In the genomic region with DNA sequence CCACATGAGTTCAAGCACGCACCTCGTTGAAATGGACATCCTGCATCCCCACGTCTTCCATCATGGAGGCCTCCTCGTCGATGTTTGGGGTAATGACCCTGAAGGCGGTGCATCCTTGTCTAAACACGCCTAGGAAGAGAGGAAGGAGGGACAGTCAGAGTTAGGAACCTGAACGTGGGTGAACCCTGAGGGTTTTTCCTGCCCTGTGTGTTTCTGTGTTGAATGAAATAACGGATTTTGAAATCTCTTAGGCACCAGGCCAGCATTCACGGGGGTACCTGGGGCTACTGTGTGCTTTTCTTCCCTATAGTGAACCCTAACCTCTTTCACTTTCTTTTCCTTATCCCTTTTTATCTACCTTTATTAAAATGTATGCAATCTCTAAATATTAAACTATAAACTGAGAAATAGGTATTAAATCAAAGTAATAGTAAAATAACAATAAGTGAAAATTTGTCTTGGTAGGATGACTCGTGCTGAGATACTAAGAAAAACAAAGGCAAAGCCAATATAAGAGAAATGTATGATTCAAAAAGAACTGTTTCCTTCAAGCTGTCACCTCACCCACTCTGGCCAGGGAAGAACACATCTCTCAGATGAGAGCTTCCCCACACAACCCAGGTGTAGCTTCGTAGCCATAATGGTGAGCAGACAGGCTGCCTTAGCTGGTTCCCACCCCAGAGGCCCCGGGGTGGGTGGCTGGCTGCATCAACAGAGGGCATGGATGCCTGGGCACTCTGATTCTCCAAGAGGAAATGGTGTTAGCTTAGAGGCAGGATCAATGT, we compare ENCODE assay signal across 24 cellular contexts.
A peak's percentile ranks its signal among the peaks of the same experiment; 100 is the strongest.
DNase-seq lines count a peak whose midpoint lies in the region; ATAC-seq and TF ChIP-seq lines count a peak whose summit lies in the region.
"Had no signal": no experiment of that assay in that cellular context is flagged by ENCODE, and none has a peak within 500 bp of the region (broad histone marks: within the 10 kb centered on the region; RNA-seq: fewer than 3 reads in every experiment).

No MANE protein-coding gene starts in this region.

- H3K4me1 Mint-ChIP-seq in MCF 10A (ENCODE audit: insufficient read depth, unreplicated experiment), result no peaks in the 10 kb centered on the region
- peaks cover 32% of the 10 kb centered on the region for H3K4me1 Mint-ChIP-seq in endothelial cell (ENCODE audit: unreplicated experiment)
- H3K4me1 Mint-ChIP-seq in stimulated activated naive B cell treated with anti-CD40 and anti-IgM and Interleukin-4, amounts not matched to agents 10 μg/mL and 1 μg/mL and 100 μg/mL, for 72 hours, result peaks cover 11 to 19% of the 10 kb centered on the region in 2 donors

- H3K27ac Mint-ChIP-seq in MCF 10A (ENCODE audit: low read depth, unreplicated experiment) (peak overlapping the region; percentile 57), endothelial cell (ENCODE audit: unreplicated experiment) (no peak overlapping the region)
- peak overlapping the region; percentile 59 for H3K27ac Mint-ChIP-seq in stimulated activated naive B cell treated with anti-CD40 and anti-IgM and Interleukin-4, amounts not matched to agents 10 μg/mL and 1 μg/mL and 100 μg/mL, for 72 hours
- H3K27ac Mint-ChIP-seq: activated B cell treated with CpG ODN at 0.5 μM for 24 hours; memory B cell; T-helper 1 cell treated with Interleukin-12 subunit alpha and Interleukin-12 subunit beta and Interleukin-4 antibody, amounts not matched to agents 30 μg/mL and 1 μg/mL, for 36 hours had no signal

- no peak overlapping the region for H3K4me3 Mint-ChIP-seq in MCF 10A (ENCODE audit: unreplicated experiment)
- H3K4me3 Mint-ChIP-seq in endothelial cell (ENCODE audit: unreplicated experiment), result peak overlapping the region; percentile 39
- peak overlapping the region in 1 of 2 donors; percentile 41 for H3K4me3 Mint-ChIP-seq in stimulated activated naive B cell treated with anti-CD40 and anti-IgM and Interleukin-4, amounts not matched to agents 10 μg/mL and 1 μg/mL and 100 μg/mL, for 72 hours
- H3K4me3 Mint-ChIP-seq: CD4-positive, CD25-positive, alpha-beta regulatory T cell; T-helper 1 cell treated with Interleukin-12 subunit alpha and Interleukin-12 subunit beta and Interleukin-4 antibody, amounts not matched to agents 30 μg/mL and 1 μg/mL, for 36 hours had no signal

- POLR2A ChIA-PET in MCF 10A (lab: Yijun Ruan, JAX), result no interaction called here

- TF ChIP-seq CTCF in MCF 10A (IDR thresholded peaks at IDR 0.05; ENCODE audit: unreplicated experiment), result no peak
- TF ChIP-seq CTCF in breast epithelium (IDR thresholded peaks at IDR 0.05), result no peak
- TF ChIP-seq CTCF in endothelial cell (IDR thresholded peaks at IDR 0.05; ENCODE audit: unreplicated experiment), result no peak
- no peak for TF ChIP-seq CTCF in GM20000 (IDR thresholded peaks at IDR 0.05; ENCODE audit: extremely low read depth, missing control alignments)
- no peak for TF ChIP-seq CTCF in lower leg skin (IDR thresholded peaks at IDR 0.05)

- no peaks in the 10 kb centered on the region for H3K27me3 Mint-ChIP-seq in MCF 10A (ENCODE audit: insufficient read depth, unreplicated experiment)
- H3K27me3 Mint-ChIP-seq in endothelial cell (ENCODE audit: unreplicated experiment), result peaks cover 6% of the 10 kb centered on the region
- no peaks in the 10 kb centered on the region for H3K27me3 Mint-ChIP-seq in stimulated activated naive B cell treated with anti-CD40 and anti-IgM and Interleukin-4, amounts not matched to agents 10 μg/mL and 1 μg/mL and 100 μg/mL, for 72 hours
- H3K27me3 Mint-ChIP-seq: activated B cell treated with CpG ODN at 0.5 μM for 24 hours; CD4-positive, CD25-positive, alpha-beta regulatory T cell; memory B cell; naive B cell had no signal

- no peaks in the 10 kb centered on the region for H3K27me3 ChIP-seq in breast epithelium
- H3K27me3 ChIP-seq: adrenal gland, right atrium auricular region had no signal

- H3K9me3 Mint-ChIP-seq in MCF 10A (ENCODE audit: unreplicated experiment), result no peaks in the 10 kb centered on the region
- H3K9me3 Mint-ChIP-seq in endothelial cell (ENCODE audit: unreplicated experiment), result no peaks in the 10 kb centered on the region
- H3K9me3 Mint-ChIP-seq in stimulated activated naive B cell treated with anti-CD40 and anti-IgM and Interleukin-4, amounts not matched to agents 10 μg/mL and 1 μg/mL and 100 μg/mL, for 72 hours, result no peaks in the 10 kb centered on the region
- H3K9me3 Mint-ChIP-seq: activated B cell treated with CpG ODN at 0.5 μM for 24 hours; CD4-positive, CD25-positive, alpha-beta regulatory T cell; memory B cell; naive B cell; T-helper 1 cell treated with Interleukin-12 subunit alpha and Interleukin-12 subunit beta and Interleukin-4 antibody, amounts not matched to agents 30 μg/mL and 1 μg/mL, for 36 hours had no signal

- H3K4me1 ChIP-seq in breast epithelium, result no peaks in the 10 kb centered on the region

- H3K27ac ChIP-seq in breast epithelium, result no peak overlapping the region
- H3K27ac ChIP-seq: adrenal gland, right atrium auricular region had no signal

- CTCF ChIA-PET in MCF 10A (lab: Yijun Ruan, JAX), result interaction anchor here (0.8 to 1.0 kb wide), 2 partner anchors 11 to 18 kb away, joined by 3 to 4 read pairs; no protein-coding TSS in a partner anchor

- DNase-seq in MCF 10A (ENCODE audit: unreplicated experiment) (peak; percentile 51), breast epithelium (ENCODE audit: low spot score in 2 of 2) (no peak), NCI-H226 (peak; percentile 35), endothelial cell (ENCODE audit: low spot score) (no peak), GM20000 (ENCODE audit: low spot score) (no peak), lower leg skin (ENCODE audit: low spot score in 2 of 2) (no peak), kidney glomerular epithelial cell (lab: John Stamatoyannopoulos, UW) (no peak)
- no peak for DNase-seq in stimulated activated naive B cell treated with anti-CD40 and anti-IgM and Interleukin-4, amounts not matched to agents 10 μg/mL and 1 μg/mL and 100 μg/mL, for 72 hours
- DNase-seq: activated B cell treated with CpG ODN at 0.5 μM for 24 hours; adrenal gland; CD4-positive, CD25-positive, alpha-beta regulatory T cell; GDM1; hypothalamus; kidney; naive B cell; NCI-H1694; NCI-H2171 treated with DMSO at 0.1 percent for 48 hours; NCI-H69; OCI-M1; SHP77 treated with DMSO at 0.1 percent for 48 hours; stimulated activated CD4-positive, alpha-beta T cell treated with anti-CD3 and anti-CD28 coated beads, Interleukin-15, amount 100 ng/mL, for 24 hours had no signal

- TF ChIP-seq POLR2A in breast epithelium (IDR thresholded peaks at IDR 0.05), result no peak
- TF ChIP-seq POLR2A in lower leg skin (IDR thresholded peaks at IDR 0.05), result no peak

- peak; percentile 48 to 63 for ATAC-seq in stimulated activated naive B cell treated with anti-CD40 and anti-IgM and Interleukin-4, amounts not matched to agents 10 μg/mL and 1 μg/mL and 100 μg/mL, for 72 hours (replicated peaks)

- no peaks in the 10 kb centered on the region for H3K36me3 ChIP-seq in breast epithelium

- intact Hi-C loops in MCF 10A (cut with micrococcal nuclease) (no loop called here), breast epithelium (cut with DNase I; ENCODE audit: low total_unique reads) (no loop called here), lower leg skin (cut with DNase I; ENCODE audit: low total_unique reads) (no loop called here)

- H3K4me3 ChIP-seq in breast epithelium (no peak overlapping the region), lower leg skin (ENCODE audit: low read depth, poor library complexity, severe bottlenecking) (no peak overlapping the region)
- H3K4me3 ChIP-seq: adrenal gland, right atrium auricular region had no signal

- no peaks in the 10 kb centered on the region for H3K9me3 ChIP-seq in breast epithelium
- H3K9me3 ChIP-seq: adrenal gland, right atrium auricular region had no signal

- 54 to 60% methylated on average over 13 of the region's 13 CpGs for WGBS in lower leg skin, 2 donors

- no TSS peak for BruUV-seq in MCF 10A (replicated peaks; lab: Mats Ljungman, UMichigan)

- H3K36me3 Mint-ChIP-seq in MCF 10A (ENCODE audit: insufficient read depth, unreplicated experiment), result peaks cover 62% of the 10 kb centered on the region
- peaks cover 75% of the 10 kb centered on the region for H3K36me3 Mint-ChIP-seq in endothelial cell (ENCODE audit: low read depth, unreplicated experiment)
- peaks cover 30 to 38% of the 10 kb centered on the region in 2 donors for H3K36me3 Mint-ChIP-seq in stimulated activated naive B cell treated with anti-CD40 and anti-IgM and Interleukin-4, amounts not matched to agents 10 μg/mL and 1 μg/mL and 100 μg/mL, for 72 hours

Comparison
In these comparisons a context has a peak if more than half of its experiments do, and no peak if none do; other contexts are left out.
1. DNase-seq: peak in MCF 10A (single experiment) and NCI-H226 (single experiment); none in breast epithelium (0 of 2), endothelial cell (single experiment), stimulated activated naive B cell treated with anti-CD40 and anti-IgM and Interleukin-4, amounts not matched to agents 10 μg/mL and 1 μg/mL and 100 μg/mL, for 72 hours (single experiment), GM20000 (single experiment), lower leg skin (0 of 2) and kidney glomerular epithelial cell (single experiment).